Comparison of ENCODE assay signal across 19 cellular contexts in genomic region chr9:125969868-125970267, GRCh38.
A peak's percentile ranks its signal among the peaks of the same experiment; 100 is the strongest.
DNase-seq lines count a peak whose midpoint lies in the region; ATAC-seq and TF ChIP-seq lines count a peak whose summit lies in the region.
"Had no signal": no experiment of that assay in that cellular context is flagged by ENCODE, and none has a peak within 500 bp of the region (broad histone marks: within the 10 kb centered on the region; RNA-seq: fewer than 3 reads in every experiment).

No MANE protein-coding gene starts in this region.

- H3K27me3 Mint-ChIP-seq in neural progenitor cell (ENCODE audit: insufficient read depth, low read depth) (peaks cover 13% of the 10 kb centered on the region), Caco-2 (ENCODE audit: insufficient read depth, unreplicated experiment) (no peaks in the 10 kb centered on the region)
- H3K27me3 Mint-ChIP-seq: B cell; CD4-positive, CD25-positive, alpha-beta regulatory T cell; IgD-negative memory B cell had no signal

- BruUV-seq in Caco-2 (replicated peaks; lab: Mats Ljungman, UMichigan): no TSS peak

- 86% methylated on average over 2 of the region's 5 CpGs for WGBS in esophagus muscularis mucosa
- 70% methylated on average over 5 of the region's 5 CpGs for WGBS in smooth muscle cell (ENCODE audit: low lambda C conversion rate)

- no peak for TF ChIP-seq POLR2A in esophagus muscularis mucosa (IDR thresholded peaks at IDR 0.05; ENCODE audit: low read depth)

- H3K4me2 ChIP-seq in neural progenitor cell (no peak overlapping the region), smooth muscle cell (no peak overlapping the region)
- H3K4me2 ChIP-seq: A549 had no signal

- H3K9me3 ChIP-seq in esophagus muscularis mucosa (no peaks in the 10 kb centered on the region), neural progenitor cell (ENCODE audit: low read depth) (no peaks in the 10 kb centered on the region), smooth muscle cell (replicated peaks; ENCODE audit: low read depth) (no peaks in the 10 kb centered on the region), Caco-2 (no peaks in the 10 kb centered on the region)
- H3K9me3 ChIP-seq: A549, SJSA1 had no signal

- H4K20me1 ChIP-seq in neural progenitor cell (ENCODE audit: low read depth) (no peaks in the 10 kb centered on the region), smooth muscle cell (ENCODE audit: low read depth) (no peaks in the 10 kb centered on the region)

- H3K4me1 ChIP-seq in esophagus muscularis mucosa: peaks cover 0 to 11% (median 10%) of the 10 kb centered on the region in 4 donors
- no peaks in the 10 kb centered on the region for H3K4me1 ChIP-seq in neural progenitor cell
- H3K4me1 ChIP-seq in smooth muscle cell (ENCODE audit: low read depth): no peaks in the 10 kb centered on the region
- no peaks in the 10 kb centered on the region for H3K4me1 ChIP-seq in Caco-2
- H3K4me1 ChIP-seq: A549, SJSA1 had no signal

- no peak overlapping the region for H3K4me3 ChIP-seq in GM12865 (ENCODE audit: low read depth, low read length)
- H3K4me3 ChIP-seq in esophagus muscularis mucosa: no peak overlapping the region
- H3K4me3 ChIP-seq in neural progenitor cell: no peak overlapping the region
- H3K4me3 ChIP-seq in smooth muscle cell: no peak overlapping the region
- no peak overlapping the region for H3K4me3 ChIP-seq in Caco-2 (ENCODE audit: low read depth, low read length)
- H3K4me3 ChIP-seq: A549, SJSA1 had no signal

- ATAC-seq in HG02610 (IDR thresholded peaks at IDR 0.05; ENCODE audit: unreplicated experiment) (peak; percentile 46), left colon (no peak)
- ATAC-seq: A549, Right ventricle myocardium inferior had no signal

- H3K36me3 ChIP-seq in esophagus muscularis mucosa: peaks cover 0 to 22% (median 2%) of the 10 kb centered on the region in 4 donors
- H3K36me3 ChIP-seq in neural progenitor cell: peaks cover 10% of the 10 kb centered on the region
- no peaks in the 10 kb centered on the region for H3K36me3 ChIP-seq in smooth muscle cell (ENCODE audit: low read depth)
- no peaks in the 10 kb centered on the region for H3K36me3 ChIP-seq in Caco-2 (ENCODE audit: control insufficient read depth, insufficient read depth, low read length)
- H3K36me3 ChIP-seq: SJSA1 had no signal

- peaks cover 1% of the 10 kb centered on the region for H3K9me3 Mint-ChIP-seq in neural progenitor cell
- H3K9me3 Mint-ChIP-seq in Caco-2 (ENCODE audit: unreplicated experiment): no peaks in the 10 kb centered on the region

- H2AFZ ChIP-seq in neural progenitor cell (replicated peaks): no peak overlapping the region
- no peak overlapping the region for H2AFZ ChIP-seq in smooth muscle cell (ENCODE audit: low read depth)

- TF ChIP-seq EP300 in esophagus muscularis mucosa (IDR thresholded peaks at IDR 0.05): no peak

- H3K9ac ChIP-seq in neural progenitor cell: no peak overlapping the region
- H3K9ac ChIP-seq in smooth muscle cell (ENCODE audit: low read depth): no peak overlapping the region

- POLR2A ChIA-PET in Caco-2 (lab: Charles Lee): no interaction called here

- CTCF ChIA-PET in Caco-2 (lab: Charles Lee): interaction anchor here (0.5 kb wide), 1 partner anchor 39 kb away, joined by 3 read pairs; no protein-coding TSS in a partner anchor

- H3K4me1 Mint-ChIP-seq in neural progenitor cell (peaks cover 2% of the 10 kb centered on the region), Caco-2 (ENCODE audit: low read depth, unreplicated experiment) (no peaks in the 10 kb centered on the region)

- peaks cover 8% of the 10 kb centered on the region for H3K36me3 Mint-ChIP-seq in neural progenitor cell
- no peaks in the 10 kb centered on the region for H3K36me3 Mint-ChIP-seq in Caco-2 (ENCODE audit: insufficient read depth, unreplicated experiment)

- intact Hi-C loops in esophagus muscularis mucosa (cut with DNase I): no loop called here
- intact Hi-C loops in left colon (cut with DNase I, micrococcal nuclease): no loop called here
- intact Hi-C loops in Caco-2 (cut with micrococcal nuclease; ENCODE audit: unreplicated experiment): no loop called here

- TF ChIP-seq CTCF in GM12865 (IDR thresholded peaks at IDR 0.05; ENCODE audit: insufficient read depth, low read depth, low read length, missing control alignments) (no peak), esophagus muscularis mucosa (IDR thresholded peaks at IDR 0.05) (no peak), neural progenitor cell (IDR thresholded peaks at IDR 0.05) (no peak), smooth muscle cell (IDR thresholded peaks at IDR 0.05; ENCODE audit: borderline replicate concordance, insufficient read depth, poor library complexity, severe bottlenecking) (no peak), Caco-2 (IDR thresholded peaks at IDR 0.05; ENCODE audit: insufficient read depth in 1 of 2, low read depth in 1 of 2, low read length in 1 of 2, severe bottlenecking in 1 of 2, unreplicated experiment in 1 of 2) (no peak)

- H3K27ac Mint-ChIP-seq in neural progenitor cell (peak overlapping the region; percentile 57), Caco-2 (ENCODE audit: unreplicated experiment) (no peak overlapping the region)
- H3K27ac Mint-ChIP-seq: B cell, IgD-negative memory B cell had no signal

- no peaks in the 10 kb centered on the region for H3K79me2 ChIP-seq in neural progenitor cell (ENCODE audit: low read depth)
- H3K79me2 ChIP-seq in smooth muscle cell (ENCODE audit: low read depth): no peaks in the 10 kb centered on the region

- DNase-seq in GM12865 (ENCODE audit: low read depth): peak; percentile 33
- DNase-seq in esophagus muscularis mucosa (ENCODE audit: extremely low spot score): peak; percentile 34
- DNase-seq in neural progenitor cell (ENCODE audit: low spot score): no peak
- DNase-seq in smooth muscle cell (lab: John Stamatoyannopoulos, UW; ENCODE audit: unreplicated experiment): no peak
- no peak for DNase-seq in left colon
- DNase-seq in NOMO-1 (lab: John Stamatoyannopoulos, UW; ENCODE audit: unreplicated experiment in 2 of 2): no peak
- DNase-seq in Caco-2: no peak
- DNase-seq: CD4-positive, CD25-positive, alpha-beta regulatory T cell; DMS79 treated with DMSO at 0.1 percent for 48 hours; NCI-H2081 treated with DMSO at 0.1 percent for 48 hours; NCI-H524 treated with DMSO at 0.1 percent for 48 hours; NCI-H82; OCI-M1 had no signal

- H3K4me3 Mint-ChIP-seq in neural progenitor cell (no peak overlapping the region), Caco-2 (ENCODE audit: unreplicated experiment) (no peak overlapping the region)
- H3K4me3 Mint-ChIP-seq: B cell; CD4-positive, CD25-positive, alpha-beta regulatory T cell; IgD-negative memory B cell had no signal

- H3F3A ChIP-seq in neural progenitor cell (ENCODE audit: low read depth) (no peaks in the 10 kb centered on the region), smooth muscle cell (ENCODE audit: low read depth) (peaks cover 3% of the 10 kb centered on the region)

- H3K27ac ChIP-seq in esophagus muscularis mucosa (replicated peaks in 1 of 4): no peak overlapping the region
- H3K27ac ChIP-seq in neural progenitor cell: no peak overlapping the region
- H3K27ac ChIP-seq in smooth muscle cell (ENCODE audit: low read depth): no peak overlapping the region
- H3K27ac ChIP-seq: A549, SJSA1 had no signal

- H3K27me3 ChIP-seq in esophagus muscularis mucosa (no peaks in the 10 kb centered on the region), neural progenitor cell (no peaks in the 10 kb centered on the region), smooth muscle cell (ENCODE audit: low read depth) (no peaks in the 10 kb centered on the region), Caco-2 (replicated peaks; ENCODE audit: control insufficient read depth, insufficient read depth, low read length) (no peaks in the 10 kb centered on the region)
- H3K27me3 ChIP-seq: SJSA1 had no signal

Comparison
In these comparisons a context has a peak if more than half of its experiments do, and no peak if none do; other contexts are left out.
1. DNase-seq: peak in GM12865 (single experiment) and esophagus muscularis mucosa (single experiment); none in neural progenitor cell (single experiment), smooth muscle cell (single experiment), left colon (0 of 2), NOMO-1 (0 of 2) and Caco-2 (0 of 2).